ENCODE assay signal across 8 cellular contexts in genomic region chr5:171418316-171418981, GRCh38. TPM values are rescaled to one million over a fixed set of nuclear protein-coding genes. Genes with fewer than 3 reads are reported as not detected.
A peak's percentile ranks its signal among the peaks of the same experiment; 100 is the strongest.
DNase-seq lines count a peak whose midpoint lies in the region; ATAC-seq and TF ChIP-seq lines count a peak whose summit lies in the region.

No MANE protein-coding gene starts in this region.

- 12% methylated on average over 26 of the region's 26 CpGs for WGBS in right cardiac atrium

- TF ChIP-seq CTCF in ascending aorta (IDR thresholded peaks at IDR 0.05) = peak; percentile 93 to 99 (median 99)

- H3K4me1 ChIP-seq in ascending aorta (peaks cover 14 to 15% of the 10 kb centered on the region in 2 donors), right cardiac atrium (ENCODE audit: control insufficient read depth, insufficient read depth, low read length) (no peaks in the 10 kb centered on the region)

- H3K9me3 ChIP-seq in ascending aorta (no peaks in the 10 kb centered on the region), right cardiac atrium (ENCODE audit: control insufficient read depth, low read length) (no peaks in the 10 kb centered on the region)

- intact Hi-C loops in ascending aorta (cut with DNase I) (loop anchor here (1.0 to 10.0 kb wide), 6 partner anchors 246 to 766 kb away; partner anchors contain the start of genes FBXW11 and STK10), right cardiac atrium (cut with DNase I) (loop anchor here in 2 of 4 donors (5.0 to 10.0 kb wide), 3 partner anchors 429 to 636 kb away; no protein-coding TSS in a partner anchor), posterior vena cava (cut with DNase I) (loop anchor here in 1 of 2 donors (5.0 kb wide), 1 partner anchor 489 kb away; no protein-coding TSS in a partner anchor)

- H3K27me3 ChIP-seq in ascending aorta (no peaks in the 10 kb centered on the region), right cardiac atrium (ENCODE audit: control insufficient read depth, insufficient read depth) (no peaks in the 10 kb centered on the region)

- ATAC-seq in GM21619 (IDR thresholded peaks at IDR 0.05; ENCODE audit: unreplicated experiment) (peak; percentile 71), right cardiac atrium (peak; percentile 85)

- peaks cover 0 to under 1% of the 10 kb centered on the region in 2 donors for H3K36me3 ChIP-seq in ascending aorta

- no peak overlapping the region for H3K27ac ChIP-seq in ascending aorta
- H3K27ac ChIP-seq in right cardiac atrium (ENCODE audit: low read length) = no peak overlapping the region

- H3K4me3 ChIP-seq in Jurkat, Clone E6-1 (ENCODE audit: low read length) = peak overlapping the region; percentile 44
- peak overlapping the region; percentile 59 to 65 for H3K4me3 ChIP-seq in ascending aorta
- peak overlapping the region; percentile 69 for H3K4me3 ChIP-seq in right cardiac atrium (ENCODE audit: low read length)

- DNase-seq in EL = peak; percentile 85
- no peak for DNase-seq in Jurkat, Clone E6-1 (ENCODE audit: low read depth, low spot score)
- DNase-seq in SKM-1 treated with dmso at 0.1 percent for 144 hours (lab: John Stamatoyannopoulos, UW; ENCODE audit: unreplicated experiment) = peak; percentile 42
- DNase-seq in ascending aorta (ENCODE audit: low spot score in 2 of 2) = peak in 1 of 2 donors; percentile 84
- peak; percentile 86 to 94 (median 92) for DNase-seq in right cardiac atrium
- DNase-seq in posterior vena cava (ENCODE audit: low spot score) = peak; percentile 95
- DNase-seq in NK-92 (lab: John Stamatoyannopoulos, UW; ENCODE audit: unreplicated experiment) = no peak

RNA-seq across cellular contexts. Expression of gene FGF18, which starts 1.0 kb away (rescaled TPM):
- polyA plus RNA-seq in Jurkat, Clone E6-1 (2012; ENCODE audit: insufficient read depth, insufficient read length) = not detected
- 6.9 TPM for total RNA-seq in ascending aorta
- 1 to 10 TPM; 1.3 to 4.3 (median 1.9) TPM for total RNA-seq in right cardiac atrium
- 1.2 TPM for polyA plus RNA-seq in right cardiac atrium
- 10 to 100 TPM in 1 of 2 donors, 1 to 10 TPM in 1; 6.6 to 11.5 TPM for total RNA-seq in posterior vena cava

RNA-seq across cellular contexts. Expression of gene NPM1, which starts 30.8 kb away (rescaled TPM):
- polyA plus RNA-seq in Jurkat, Clone E6-1 (2012; ENCODE audit: insufficient read depth, insufficient read length) = 2,754 TPM
- total RNA-seq in ascending aorta (269 TPM), right cardiac atrium (100 to 1,000 TPM; 355 to 493 (median 433) TPM), posterior vena cava (100 to 1,000 TPM; 500 to 508 TPM)
- polyA plus RNA-seq in right cardiac atrium = 887 TPM

Comparison
In these comparisons a context has a peak if more than half of its experiments do, and no peak if none do; other contexts are left out.
1. DNase-seq: peak in EL (single experiment), SKM-1 treated with dmso at 0.1 percent for 144 hours (single experiment), right cardiac atrium (3 of 3) and posterior vena cava (single experiment); none in Jurkat, Clone E6-1 (single experiment) and NK-92 (single experiment).
2. Peak in every context shown above with its lines, with median percentiles within 50 percentile points of each other: H3K4me3 ChIP-seq.